16 cellular contexts compared by ENCODE assay signal in genomic region chr10:7488418-7488829, GRCh38.
A peak's percentile ranks its signal among the peaks of the same experiment; 100 is the strongest.
DNase-seq lines count a peak whose midpoint lies in the region; ATAC-seq, FAIRE-seq and TF ChIP-seq lines count a peak whose summit lies in the region.
"Had no signal": no experiment of that assay in that cellular context is flagged by ENCODE, and none has a peak within 500 bp of the region (broad histone marks: within the 10 kb centered on the region; RNA-seq: fewer than 3 reads in every experiment).

No MANE protein-coding gene starts in this region.

- CTCF ChIA-PET in K562 (lab: Yijun Ruan, JAX; ENCODE audit: low intra/inter-chr PET ratio) = interaction anchor here (0.6 kb wide), 1 partner anchor 19 kb away, joined by 3 read pairs; no protein-coding TSS in a partner anchor

- 0% methylated on average over 6 of the region's 6 CpGs for WGBS in K562 (ENCODE audit: insufficient coverage, low coverage, missing lambda C conversion rate)
- WGBS in liver = 27% methylated on average over 6 of the region's 6 CpGs

- H3K36me3 ChIP-seq in K562 (ENCODE audit: control insufficient read depth, insufficient read depth, low read length) (no peaks in the 10 kb centered on the region), liver (ENCODE audit: control insufficient read depth in 4 of 4, insufficient read depth in 3 of 4, low read depth in 1 of 4, low read length in 3 of 4) (no peaks in the 10 kb centered on the region)
- H3K36me3 ChIP-seq: upper lobe of left lung had no signal

- H3K27me3 ChIP-seq in K562 (ENCODE audit: control insufficient read depth in 2 of 2, insufficient read depth in 2 of 2, low read length in 2 of 2) (peaks cover 12 to 18% of the 10 kb centered on the region in 2 experiments), liver (ENCODE audit: control insufficient read depth in 4 of 4, insufficient read depth in 4 of 4, low read length in 3 of 4) (no peaks in the 10 kb centered on the region)
- H3K27me3 ChIP-seq: upper lobe of left lung had no signal

- POLR2A ChIA-PET in K562 (lab: Yijun Ruan, JAX) = no interaction called here

- TF ChIP-seq POLR2A in K562 (conservative IDR thresholded peaks at IDR 0.05) = no peak

- no peaks in the 10 kb centered on the region for H3K79me2 ChIP-seq in K562 (ENCODE audit: control insufficient read depth, insufficient read depth, low read length)

- in situ Hi-C loops in K562 (cut with MboI) = no loop called here

- TF ChIP-seq CTCF in K562 (IDR thresholded peaks at IDR 0.05 in 2 of 3, conservative IDR thresholded peaks at IDR 0.05 in 1 of 3; ENCODE audit: insufficient read depth in 2 of 3, low read depth in 1 of 3, low read length in 3 of 3) (no peak), liver (IDR thresholded peaks at IDR 0.05; ENCODE audit: low read depth, low read length, missing input control) (no peak)

- no peak for FAIRE-seq in K562 (lab: Jason Lieb, UNC)
- FAIRE-seq: endothelial cell of umbilical vein, keratinocyte had no signal

- intact Hi-C loops in Right ventricle myocardium inferior (cut with DNase I) (no loop called here), cardiac septum (cut with DNase I) (no loop called here), K562 (cut with micrococcal nuclease) (no loop called here)

- H4K20me1 ChIP-seq in K562 (replicated peaks; ENCODE audit: control insufficient read depth, insufficient read depth, low read length) = no peaks in the 10 kb centered on the region

- DNase-seq in Right ventricle myocardium inferior (ENCODE audit: missing footprints) (no peak), cardiac septum (ENCODE audit: low spot score) (no peak), K562 (ENCODE audit: extremely low read depth in 1 of 4, low spot score in 3 of 4) (peak in 1 of 4 experiments; percentile 16), HuH-7 (ENCODE audit: low spot score) (no peak)
- DNase-seq: activated CD4-positive, alpha-beta memory T cell treated with anti-CD3 and anti-CD28 coated beads, Interleukin-2, amount 10 ng/mL, durations not matched to agents 7 days and 5 days; activated naive CD4-positive, alpha-beta T cell treated with anti-CD3 and anti-CD28 coated beads, Interleukin-2, amount 50 U/mL, for 16 hours; GDM1; NCI-H1930; occipital lobe; upper lobe of left lung had no signal

- TF ChIP-seq EP300 in K562 (IDR thresholded peaks at IDR 0.05; ENCODE audit: low read length) = no peak

- no peak overlapping the region for H3K4me3 ChIP-seq in K562
- H3K4me3 ChIP-seq in liver (ENCODE audit: low read depth in 1 of 3, low read length in 3 of 3) = no peak overlapping the region
- H3K4me3 ChIP-seq: upper lobe of left lung had no signal

- BruUV-seq in K562 (replicated peaks; lab: Mats Ljungman, UMichigan) = no TSS peak

- H2AFZ ChIP-seq in K562 (ENCODE audit: low read depth, low read length) = no peak overlapping the region

- H3K4me1 ChIP-seq in K562 (replicated peaks in 1 of 2; ENCODE audit: control insufficient read depth in 2 of 2, insufficient read depth in 2 of 2, low read length in 2 of 2) (no peaks in the 10 kb centered on the region), liver (ENCODE audit: control insufficient read depth in 4 of 4, insufficient read depth in 4 of 4, low read length in 3 of 4) (no peaks in the 10 kb centered on the region)

- H3K4me2 ChIP-seq in K562 (ENCODE audit: insufficient read depth, low read length) = no peak overlapping the region

- H3K27ac ChIP-seq in K562 (ENCODE audit: extremely low read depth, low read depth, low read length) (no peak overlapping the region), liver (ENCODE audit: low read depth in 1 of 2, low read length in 2 of 2) (no peak overlapping the region)
- H3K27ac ChIP-seq: upper lobe of left lung had no signal

- H3K9ac ChIP-seq in K562 (ENCODE audit: insufficient read depth in 1 of 2, low read depth in 2 of 2, low read length in 2 of 2) (no peak overlapping the region), liver (ENCODE audit: low read depth in 1 of 2, low read length in 2 of 2) (no peak overlapping the region)

- ATAC-seq in Right ventricle myocardium inferior = peak; percentile 63
- ATAC-seq in K562 = no peak
- ATAC-seq in GM18520 (IDR thresholded peaks at IDR 0.05; ENCODE audit: unreplicated experiment) = no peak
- no peak for ATAC-seq in HG03342 (IDR thresholded peaks at IDR 0.05; ENCODE audit: unreplicated experiment)
- no peak for ATAC-seq in HG02763 (IDR thresholded peaks at IDR 0.05; ENCODE audit: unreplicated experiment)

- no peaks in the 10 kb centered on the region for H3K9me3 ChIP-seq in K562 (replicated peaks; ENCODE audit: control insufficient read depth, insufficient read depth, low read depth, low read length)
- peaks cover 0 to 2% (median 0%) of the 10 kb centered on the region in 4 donors for H3K9me3 ChIP-seq in liver (ENCODE audit: control insufficient read depth in 4 of 4, low read length in 3 of 4)
- H3K9me3 ChIP-seq: upper lobe of left lung had no signal

- no peak for TF ChIP-seq RAD21 in K562 (CRISPR knock-in tag; conservative IDR thresholded peaks at IDR 0.05 in 1 of 2, IDR thresholded peaks at IDR 0.05 in 1 of 2)
- no peak for TF ChIP-seq RAD21 in liver (IDR thresholded peaks at IDR 0.05)

- no peaks in the 10 kb centered on the region for H3K9me1 ChIP-seq in K562 (ENCODE audit: control insufficient read depth, insufficient read depth, low read length)

TF ChIP-seq in K562, 482 proteins besides CTCF, POLR2A, EP300 and RAD21 (continues in another document):
- TF ChIP-seq ZBTB5 (IDR thresholded peaks at IDR 0.05) (no peak), ZC3H4 (CRISPR knock-in tag; IDR thresholded peaks at IDR 0.05; ENCODE audit: borderline replicate concordance) (no peak), FOXM1 (IDR thresholded peaks at IDR 0.05; ENCODE audit: low read depth) (no peak), FOXM1 (CRISPR knock-in tag; IDR thresholded peaks at IDR 0.05; ENCODE audit: low read depth) (no peak)

TF ChIP-seq in liver, 16 proteins besides CTCF, POLR2A, EP300 and RAD21:
- TF ChIP-seq RXRA (IDR thresholded peaks at IDR 0.05) = peak; percentile 18 to 34
- peak; percentile 38 for TF ChIP-seq SP1 (IDR thresholded peaks at IDR 0.05)
- TF ChIP-seq NR2F2 (IDR thresholded peaks at IDR 0.05) = peak; percentile 51
- no peak for TF ChIP-seq HNF4G (IDR thresholded peaks at IDR 0.05)
- no peak for TF ChIP-seq REST (IDR thresholded peaks at IDR 0.05)
- TF ChIP-seq YY1 (IDR thresholded peaks at IDR 0.05) = no peak
TF ChIP-seq in liver: peak in this region for 3.
